ENCODE assay signal across 1 cellular context in the genomic region with DNA sequence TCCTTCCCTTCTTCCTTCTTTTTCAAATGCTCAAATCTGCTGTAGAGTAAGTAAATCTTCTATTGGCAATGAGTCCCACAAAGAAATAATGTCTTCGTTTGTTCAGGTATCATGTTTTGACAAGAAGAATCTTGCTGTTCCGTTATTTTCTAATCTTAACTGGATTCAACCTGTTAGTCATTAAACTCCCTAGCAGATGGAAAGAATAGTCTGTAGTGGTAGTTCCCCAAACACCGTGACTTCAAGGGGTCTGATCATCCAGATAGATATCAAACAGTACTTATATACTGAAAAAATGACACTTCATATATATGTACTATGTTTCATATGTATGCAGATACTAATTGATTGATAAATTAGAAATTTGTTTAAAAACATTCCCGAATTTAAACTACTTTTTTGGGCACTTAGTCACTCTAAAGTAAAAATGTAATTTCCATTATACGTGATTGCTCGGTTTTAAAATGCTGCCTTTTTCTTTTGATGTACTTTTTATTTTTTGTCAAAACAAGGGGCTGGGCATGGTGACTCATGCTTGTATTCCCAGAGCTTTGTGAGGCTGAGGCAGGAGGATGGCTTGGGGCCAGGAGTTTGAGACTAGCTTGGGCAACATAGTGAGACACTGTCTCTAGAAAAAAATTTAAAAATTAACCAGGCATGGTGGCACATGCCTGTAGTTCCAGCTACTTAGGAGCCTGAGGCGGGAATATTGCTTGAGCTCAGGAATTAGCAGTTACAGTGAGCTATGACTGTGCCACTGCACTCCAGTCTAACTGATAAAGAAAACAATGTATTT.
TF ChIP-seq lines count a peak whose summit lies in the region.

No MANE protein-coding gene starts in this region.

TF ChIP-seq in IMR-90, 13 proteins besides CTCF, POLR2A, EP300 and RAD21:
- TF ChIP-seq ELK1 (IDR thresholded peaks at IDR 0.05; ENCODE audit: borderline replicate concordance, low read depth, low read length): no peak
- TF ChIP-seq RFX5 (IDR thresholded peaks at IDR 0.05; ENCODE audit: low read depth, low read length): no peak
- TF ChIP-seq BHLHE40 (IDR thresholded peaks at IDR 0.05; ENCODE audit: low read depth, low read length): 0 out of 2 replicates have a peak, but pooled peaks have one; percentile 13
- TF ChIP-seq, protein P1, sequence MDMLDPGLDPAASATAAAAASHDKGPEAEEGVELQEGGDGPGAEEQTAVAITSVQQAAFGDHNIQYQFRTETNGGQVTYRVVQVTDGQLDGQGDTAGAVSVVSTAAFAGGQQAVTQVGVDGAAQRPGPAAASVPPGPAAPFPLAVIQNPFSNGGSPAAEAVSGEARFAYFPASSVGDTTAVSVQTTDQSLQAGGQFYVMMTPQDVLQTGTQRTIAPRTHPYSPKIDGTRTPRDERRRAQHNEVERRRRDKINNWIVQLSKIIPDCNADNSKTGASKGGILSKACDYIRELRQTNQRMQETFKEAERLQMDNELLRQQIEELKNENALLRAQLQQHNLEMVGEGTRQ (IDR thresholded peaks at IDR 0.05; ENCODE audit: low read depth, low read length): no peak
- TF ChIP-seq MAFK (IDR thresholded peaks at IDR 0.05; ENCODE audit: low read depth, low read length): no peak
- no peak for TF ChIP-seq CHD1 (IDR thresholded peaks at IDR 0.05; ENCODE audit: low read depth, low read length)
- TF ChIP-seq MAZ (IDR thresholded peaks at IDR 0.05; ENCODE audit: borderline replicate concordance, low read depth, low read length): no peak
- TF ChIP-seq SMC3 (IDR thresholded peaks at IDR 0.05; ENCODE audit: low read depth, low read length): no peak
- TF ChIP-seq FOS (IDR thresholded peaks at IDR 0.05; ENCODE audit: low read depth, low read length): peak; percentile 52; the same call in 1 of the 2 replicates
- no peak for TF ChIP-seq NFE2L2 (IDR thresholded peaks at IDR 0.05; ENCODE audit: low read depth, low read length)
- no peak for TF ChIP-seq MXI1 (IDR thresholded peaks at IDR 0.05; ENCODE audit: borderline replicate concordance, low read depth, low read length)
- peak; percentile 75 for TF ChIP-seq CEBPB (IDR thresholded peaks at IDR 0.05; ENCODE audit: low read depth, low read length)
